In genomic region chr12:93300611-93301021, GRCh38 we compare ENCODE assay signal across 19 cellular contexts.
"Had no signal": no experiment of that assay in that cellular context is flagged by ENCODE, and none has a peak within 500 bp of the region (broad histone marks: within the 10 kb centered on the region; RNA-seq: fewer than 3 reads in every experiment).

No MANE protein-coding gene starts in this region.

- DNase-seq: activated CD4-positive, alpha-beta T cell treated with anti-CD3 and anti-CD28 coated beads for 36 hours; activated CD4-positive, alpha-beta T cell treated with anti-CD3 and anti-CD28 coated beads, Interleukin-2, amount 50 U/mL, for 48 hours; activated naive CD4-positive, alpha-beta T cell; activated naive CD8-positive, alpha-beta T cell treated with anti-CD3 and anti-CD28 coated beads for 36 hours; activated T-cell treated with anti-CD3 and anti-CD28 coated beads for 4 hours; amygdala; caudate nucleus; dorsolateral prefrontal cortex; foreskin keratinocyte; glutamatergic neuron; lower lobe of right lung; stimulated activated CD8-positive, alpha-beta memory T cell treated with anti-CD3 and anti-CD28 coated beads, Interleukin-4, amount 100 ng/mL, for 48 hours; stimulated activated naive CD4-positive, alpha-beta T cell treated with Interleukin-2 at 50 U/mL for 16 hours; SW 1271; tibial artery had no signal

- H3K27ac ChIP-seq: dorsolateral prefrontal cortex, foreskin keratinocyte, lower lobe of right lung, neutrophil, parathyroid adenoma, tibial artery had no signal

- H3K36me3 ChIP-seq: lower lobe of right lung, neutrophil, tibial artery had no signal

- H3K4me1 ChIP-seq: foreskin keratinocyte, lower lobe of right lung, parathyroid adenoma had no signal

- H3K27me3 ChIP-seq: dorsolateral prefrontal cortex, foreskin keratinocyte, neutrophil, tibial artery had no signal

- H3K9ac ChIP-seq: parathyroid adenoma had no signal

- ATAC-seq: activated CD4-positive, alpha-beta T cell treated with anti-CD3 and anti-CD28 coated beads for 36 hours; activated T-helper 17 cell treated with anti-CD3 and anti-CD28 coated beads, Interleukin-2, amount 50 U/mL, for 72 hours; foreskin keratinocyte; lower lobe of right lung; natural killer cell treated with Interleukin-12 subunit alpha and Interleukin-12 subunit beta and Interleukin-15 and Interleukin-18, amount 100 ng/mL, for 72 hours had no signal

- H3K9me3 ChIP-seq: lower lobe of right lung, neutrophil had no signal

- H2AFZ ChIP-seq: parathyroid adenoma had no signal

- H3K4me3 ChIP-seq: dorsolateral prefrontal cortex, lower lobe of right lung, tibial artery had no signal

- H3K79me2 ChIP-seq: parathyroid adenoma had no signal
